In the genomic region with DNA sequence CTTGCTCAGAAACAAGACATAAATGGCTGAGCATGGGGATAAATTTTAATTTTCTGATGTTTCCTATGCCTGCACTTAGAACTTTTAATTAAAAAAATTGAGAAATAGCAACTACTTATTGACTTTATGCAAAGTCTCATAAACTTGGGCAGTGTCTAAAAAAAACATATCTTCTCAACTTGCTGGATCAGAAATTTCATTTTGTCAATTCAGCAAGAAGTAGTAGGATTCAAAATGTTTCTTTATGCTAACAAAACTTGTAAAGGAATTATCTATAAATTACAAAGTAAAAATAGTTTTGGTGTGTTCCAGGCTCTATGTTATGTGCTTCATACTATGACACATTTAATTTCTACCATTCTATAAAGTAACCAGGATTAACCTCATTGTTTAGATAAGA, we compare ENCODE assay signal across 27 cellular contexts.
"Had no signal": no experiment of that assay in that cellular context is flagged by ENCODE, and none has a peak within 500 bp of the region (broad histone marks: within the 10 kb centered on the region; RNA-seq: fewer than 3 reads in every experiment).

No MANE protein-coding gene starts in this region.

- H3K36me3 ChIP-seq: colonic mucosa, esophagus muscularis mucosa, esophagus squamous epithelium, gastrocnemius medialis, gastroesophageal sphincter, heart left ventricle, heart right ventricle had no signal

- FAIRE-seq: endometrium, frontal cortex had no signal

- DNase-seq: colonic mucosa; cortex of kidney; dermis blood vessel endothelial cell; dorsolateral prefrontal cortex; effector CD4-positive, alpha-beta T cell; effector CD8-positive, alpha-beta T cell; effector memory CD4-positive, alpha-beta T cell; effector memory CD8-positive, alpha-beta T cell; endodermal cell; erythroblast; esophagus squamous epithelium; foreskin fibroblast; foreskin keratinocyte; foreskin melanocyte; gastrocnemius medialis; glutamatergic neuron; head of caudate nucleus; heart left ventricle; heart right ventricle had no signal

- ATAC-seq: effector memory CD8-positive, alpha-beta T cell; esophagus mucosa; foreskin keratinocyte; gastrocnemius medialis; gastroesophageal sphincter; heart left ventricle; heart right ventricle had no signal

- H3K4me3 ChIP-seq: colonic mucosa, coronary artery, dorsolateral prefrontal cortex, esophagus muscularis mucosa, esophagus squamous epithelium, gastrocnemius medialis, gastroesophageal sphincter, heart left ventricle, heart right ventricle had no signal

- H3K4me3 Mint-ChIP-seq: dendritic cell treated with granulocyte-macrophage colony-stimulating factor and Interleukin-4, amounts not matched to agents 40 ng/mL and 50 ng/mL, for 4 days; effector memory CD8-positive, alpha-beta T cell; endodermal cell had no signal

- H3K27me3 ChIP-seq: colonic mucosa, esophagus muscularis mucosa, esophagus squamous epithelium, foreskin keratinocyte, gastrocnemius medialis, gastroesophageal sphincter, heart left ventricle, heart right ventricle had no signal

- H3K27ac ChIP-seq: colonic mucosa, coronary artery, dorsolateral prefrontal cortex, epithelial cell of prostate, esophagus muscularis mucosa, esophagus squamous epithelium, foreskin keratinocyte, gastrocnemius medialis, gastroesophageal sphincter, heart left ventricle, heart right ventricle had no signal

- H3K27ac Mint-ChIP-seq: dendritic cell treated with granulocyte-macrophage colony-stimulating factor and Interleukin-4, amounts not matched to agents 40 ng/mL and 50 ng/mL, for 4 days; effector memory CD8-positive, alpha-beta T cell; endodermal cell had no signal

- H3K9me3 ChIP-seq: colonic mucosa, gastrocnemius medialis, heart right ventricle had no signal

- H3K27me3 Mint-ChIP-seq: dendritic cell treated with granulocyte-macrophage colony-stimulating factor and Interleukin-4, amounts not matched to agents 40 ng/mL and 50 ng/mL, for 4 days; effector memory CD8-positive, alpha-beta T cell had no signal

- H3K4me1 ChIP-seq: colonic mucosa, esophagus muscularis mucosa, esophagus squamous epithelium, foreskin keratinocyte, gastrocnemius medialis, gastroesophageal sphincter, heart left ventricle, heart right ventricle had no signal
